3 cellular contexts compared by ENCODE assay signal in the genomic region with DNA sequence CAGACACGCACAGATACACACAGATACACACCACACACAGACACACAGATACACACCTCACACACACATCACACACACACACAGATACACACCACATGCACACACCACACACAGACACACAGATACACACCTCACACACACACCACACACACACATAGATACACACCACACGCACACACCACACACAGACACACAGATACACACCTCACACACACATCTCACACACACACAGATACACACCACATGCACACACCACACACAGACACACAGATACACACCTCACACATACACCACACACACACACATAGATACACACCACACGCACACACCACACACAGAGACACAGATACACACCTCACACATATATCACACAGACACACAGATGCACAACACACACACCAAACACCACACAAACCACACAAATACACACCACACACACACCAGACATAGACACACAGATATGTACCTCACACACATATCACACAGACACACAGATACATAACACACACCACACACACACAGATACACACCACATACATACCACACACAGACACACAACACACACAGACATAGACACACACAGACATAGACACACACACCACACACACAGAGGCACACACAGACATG.
TF ChIP-seq lines count a peak whose summit lies in the region.

No MANE protein-coding gene starts in this region.

TF ChIP-seq in HEK293, 187 proteins besides CTCF, POLR2A, EP300 and RAD21 (continues in another document):
- TF ChIP-seq KLF7 (tag by site-specific recombination; IDR thresholded peaks at IDR 0.05; ENCODE audit: borderline replicate concordance) (no peak), ZNF76 (tag by site-specific recombination; IDR thresholded peaks at IDR 0.05; ENCODE audit: borderline replicate concordance, low read depth) (0 out of 2 replicates have a peak, but pooled peaks have one; percentile 17), ZBTB48 (tag by site-specific recombination; IDR thresholded peaks at IDR 0.05) (no peak), ZBTB7A (tag by site-specific recombination; IDR thresholded peaks at IDR 0.05; ENCODE audit: low read depth) (no peak), ZSCAN4 (tag by site-specific recombination; IDR thresholded peaks at IDR 0.05) (peak; percentile 70), ZNF157 (tag by site-specific recombination; IDR thresholded peaks at IDR 0.05) (peak; percentile 47; the same call in 1 of the 2 replicates), ZNF707 (tag by site-specific recombination; IDR thresholded peaks at IDR 0.05) (0 out of 2 replicates have a peak, but pooled peaks have one; percentile 19), EGR2 (tag by site-specific recombination; IDR thresholded peaks at IDR 0.05; ENCODE audit: low read depth) (no peak), SP3 (tag by site-specific recombination; IDR thresholded peaks at IDR 0.05) (no peak), ZNF10 (tag by site-specific recombination; IDR thresholded peaks at IDR 0.05) (no peak), ZNF302 (tag by site-specific recombination; IDR thresholded peaks at IDR 0.05; ENCODE audit: low read depth) (no peak), KLF1 (tag by site-specific recombination; IDR thresholded peaks at IDR 0.05) (0 out of 2 replicates have a peak, but pooled peaks have one; percentile 15), ZNF16 (tag by site-specific recombination; IDR thresholded peaks at IDR 0.05; ENCODE audit: low read depth) (no peak), SP2 (tag by site-specific recombination; IDR thresholded peaks at IDR 0.05) (no peak; the same call in 1 of the 2 replicates), ZNF404 (tag by site-specific recombination; IDR thresholded peaks at IDR 0.05) (no peak)
- TF ChIP-seq, protein P1, sequence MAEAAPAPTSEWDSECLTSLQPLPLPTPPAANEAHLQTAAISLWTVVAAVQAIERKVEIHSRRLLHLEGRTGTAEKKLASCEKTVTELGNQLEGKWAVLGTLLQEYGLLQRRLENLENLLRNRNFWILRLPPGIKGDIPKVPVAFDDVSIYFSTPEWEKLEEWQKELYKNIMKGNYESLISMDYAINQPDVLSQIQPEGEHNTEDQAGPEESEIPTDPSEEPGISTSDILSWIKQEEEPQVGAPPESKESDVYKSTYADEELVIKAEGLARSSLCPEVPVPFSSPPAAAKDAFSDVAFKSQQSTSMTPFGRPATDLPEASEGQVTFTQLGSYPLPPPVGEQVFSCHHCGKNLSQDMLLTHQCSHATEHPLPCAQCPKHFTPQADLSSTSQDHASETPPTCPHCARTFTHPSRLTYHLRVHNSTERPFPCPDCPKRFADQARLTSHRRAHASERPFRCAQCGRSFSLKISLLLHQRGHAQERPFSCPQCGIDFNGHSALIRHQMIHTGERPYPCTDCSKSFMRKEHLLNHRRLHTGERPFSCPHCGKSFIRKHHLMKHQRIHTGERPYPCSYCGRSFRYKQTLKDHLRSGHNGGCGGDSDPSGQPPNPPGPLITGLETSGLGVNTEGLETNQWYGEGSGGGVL (tag by site-specific recombination; IDR thresholded peaks at IDR 0.05), result no peak; the same call in 1 of the 2 replicates
- TF ChIP-seq, protein P2, sequence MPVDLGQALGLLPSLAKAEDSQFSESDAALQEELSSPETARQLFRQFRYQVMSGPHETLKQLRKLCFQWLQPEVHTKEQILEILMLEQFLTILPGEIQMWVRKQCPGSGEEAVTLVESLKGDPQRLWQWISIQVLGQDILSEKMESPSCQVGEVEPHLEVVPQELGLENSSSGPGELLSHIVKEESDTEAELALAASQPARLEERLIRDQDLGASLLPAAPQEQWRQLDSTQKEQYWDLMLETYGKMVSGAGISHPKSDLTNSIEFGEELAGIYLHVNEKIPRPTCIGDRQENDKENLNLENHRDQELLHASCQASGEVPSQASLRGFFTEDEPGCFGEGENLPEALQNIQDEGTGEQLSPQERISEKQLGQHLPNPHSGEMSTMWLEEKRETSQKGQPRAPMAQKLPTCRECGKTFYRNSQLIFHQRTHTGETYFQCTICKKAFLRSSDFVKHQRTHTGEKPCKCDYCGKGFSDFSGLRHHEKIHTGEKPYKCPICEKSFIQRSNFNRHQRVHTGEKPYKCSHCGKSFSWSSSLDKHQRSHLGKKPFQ (tag by site-specific recombination; IDR thresholded peaks at IDR 0.05), result peak; percentile 99

TF ChIP-seq in K562, 482 proteins besides CTCF, POLR2A, EP300 and RAD21:
- TF ChIP-seq HNRNPUL1 (IDR thresholded peaks at IDR 0.05; ENCODE audit: low read length) (no peak), KDM5B (IDR thresholded peaks at IDR 0.05; ENCODE audit: insufficient replicate concordance, low read depth, low read length) (no peak), PHF20 (IDR thresholded peaks at IDR 0.05; ENCODE audit: partially characterized antibody) (peak; percentile 35), ADNP (tag; IDR thresholded peaks at IDR 0.05) (0 out of 2 replicates have a peak, but pooled peaks have one; percentile 18), CBX1 (IDR thresholded peaks at IDR 0.05; ENCODE audit: low read depth) (0 out of 2 replicates have a peak, but pooled peaks have one; percentile 50), ETV6 (IDR thresholded peaks at IDR 0.05; ENCODE audit: borderline replicate concordance in 1 of 2, low read depth in 2 of 2, low read length in 1 of 2) (no peak), ETV6 (CRISPR knock-in tag; IDR thresholded peaks at IDR 0.05; ENCODE audit: borderline replicate concordance) (no peak), MEF2D (tag; conservative IDR thresholded peaks at IDR 0.05; ENCODE audit: low read depth) (no peak), ZKSCAN8 (CRISPR knock-in tag; IDR thresholded peaks at IDR 0.05) (no peak), OTX1 (CRISPR knock-in tag; IDR thresholded peaks at IDR 0.05) (0 out of 2 replicates have a peak, but pooled peaks have one; percentile 5)
- TF ChIP-seq, protein P3, sequence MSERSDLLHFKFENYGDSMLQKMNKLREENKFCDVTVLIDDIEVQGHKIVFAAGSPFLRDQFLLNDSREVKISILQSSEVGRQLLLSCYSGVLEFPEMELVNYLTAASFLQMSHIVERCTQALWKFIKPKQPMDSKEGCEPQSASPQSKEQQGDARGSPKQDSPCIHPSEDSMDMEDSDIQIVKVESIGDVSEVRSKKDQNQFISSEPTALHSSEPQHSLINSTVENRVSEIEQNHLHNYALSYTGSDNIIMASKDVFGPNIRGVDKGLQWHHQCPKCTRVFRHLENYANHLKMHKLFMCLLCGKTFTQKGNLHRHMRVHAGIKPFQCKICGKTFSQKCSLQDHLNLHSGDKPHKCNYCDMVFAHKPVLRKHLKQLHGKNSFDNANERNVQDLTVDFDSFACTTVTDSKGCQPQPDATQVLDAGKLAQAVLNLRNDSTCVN (CRISPR knock-in tag; IDR thresholded peaks at IDR 0.05), result peak; percentile 54; the same call in 1 of the 2 replicates
TF ChIP-seq in K562: peak in this region for 5.

TF ChIP-seq in liver, 16 proteins besides CTCF, POLR2A, EP300 and RAD21:
- TF ChIP-seq HNF4G (IDR thresholded peaks at IDR 0.05), result no peak
- TF ChIP-seq, protein P4, sequence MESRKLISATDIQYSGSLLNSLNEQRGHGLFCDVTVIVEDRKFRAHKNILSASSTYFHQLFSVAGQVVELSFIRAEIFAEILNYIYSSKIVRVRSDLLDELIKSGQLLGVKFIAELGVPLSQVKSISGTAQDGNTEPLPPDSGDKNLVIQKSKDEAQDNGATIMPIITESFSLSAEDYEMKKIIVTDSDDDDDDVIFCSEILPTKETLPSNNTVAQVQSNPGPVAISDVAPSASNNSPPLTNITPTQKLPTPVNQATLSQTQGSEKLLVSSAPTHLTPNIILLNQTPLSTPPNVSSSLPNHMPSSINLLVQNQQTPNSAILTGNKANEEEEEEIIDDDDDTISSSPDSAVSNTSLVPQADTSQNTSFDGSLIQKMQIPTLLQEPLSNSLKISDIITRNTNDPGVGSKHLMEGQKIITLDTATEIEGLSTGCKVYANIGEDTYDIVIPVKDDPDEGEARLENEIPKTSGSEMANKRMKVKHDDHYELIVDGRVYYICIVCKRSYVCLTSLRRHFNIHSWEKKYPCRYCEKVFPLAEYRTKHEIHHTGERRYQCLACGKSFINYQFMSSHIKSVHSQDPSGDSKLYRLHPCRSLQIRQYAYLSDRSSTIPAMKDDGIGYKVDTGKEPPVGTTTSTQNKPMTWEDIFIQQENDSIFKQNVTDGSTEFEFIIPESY (IDR thresholded peaks at IDR 0.05), result no peak
- TF ChIP-seq FOXA1 (IDR thresholded peaks at IDR 0.05), result no peak
- no peak for TF ChIP-seq MAX (IDR thresholded peaks at IDR 0.05)
- no peak for TF ChIP-seq YY1 (IDR thresholded peaks at IDR 0.05)
- TF ChIP-seq RXRA (IDR thresholded peaks at IDR 0.05), result no peak
- TF ChIP-seq, protein P5, sequence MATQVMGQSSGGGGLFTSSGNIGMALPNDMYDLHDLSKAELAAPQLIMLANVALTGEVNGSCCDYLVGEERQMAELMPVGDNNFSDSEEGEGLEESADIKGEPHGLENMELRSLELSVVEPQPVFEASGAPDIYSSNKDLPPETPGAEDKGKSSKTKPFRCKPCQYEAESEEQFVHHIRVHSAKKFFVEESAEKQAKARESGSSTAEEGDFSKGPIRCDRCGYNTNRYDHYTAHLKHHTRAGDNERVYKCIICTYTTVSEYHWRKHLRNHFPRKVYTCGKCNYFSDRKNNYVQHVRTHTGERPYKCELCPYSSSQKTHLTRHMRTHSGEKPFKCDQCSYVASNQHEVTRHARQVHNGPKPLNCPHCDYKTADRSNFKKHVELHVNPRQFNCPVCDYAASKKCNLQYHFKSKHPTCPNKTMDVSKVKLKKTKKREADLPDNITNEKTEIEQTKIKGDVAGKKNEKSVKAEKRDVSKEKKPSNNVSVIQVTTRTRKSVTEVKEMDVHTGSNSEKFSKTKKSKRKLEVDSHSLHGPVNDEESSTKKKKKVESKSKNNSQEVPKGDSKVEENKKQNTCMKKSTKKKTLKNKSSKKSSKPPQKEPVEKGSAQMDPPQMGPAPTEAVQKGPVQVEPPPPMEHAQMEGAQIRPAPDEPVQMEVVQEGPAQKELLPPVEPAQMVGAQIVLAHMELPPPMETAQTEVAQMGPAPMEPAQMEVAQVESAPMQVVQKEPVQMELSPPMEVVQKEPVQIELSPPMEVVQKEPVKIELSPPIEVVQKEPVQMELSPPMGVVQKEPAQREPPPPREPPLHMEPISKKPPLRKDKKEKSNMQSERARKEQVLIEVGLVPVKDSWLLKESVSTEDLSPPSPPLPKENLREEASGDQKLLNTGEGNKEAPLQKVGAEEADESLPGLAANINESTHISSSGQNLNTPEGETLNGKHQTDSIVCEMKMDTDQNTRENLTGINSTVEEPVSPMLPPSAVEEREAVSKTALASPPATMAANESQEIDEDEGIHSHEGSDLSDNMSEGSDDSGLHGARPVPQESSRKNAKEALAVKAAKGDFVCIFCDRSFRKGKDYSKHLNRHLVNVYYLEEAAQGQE (IDR thresholded peaks at IDR 0.05), result no peak
- no peak for TF ChIP-seq JUND (IDR thresholded peaks at IDR 0.05)
- TF ChIP-seq HNF4A (conservative IDR thresholded peaks at IDR 0.05), result no peak
- no peak for TF ChIP-seq GABPA (IDR thresholded peaks at IDR 0.05 in 1 of 2, conservative IDR thresholded peaks at IDR 0.05 in 1 of 2)
- no peak for TF ChIP-seq FOXA2 (IDR thresholded peaks at IDR 0.05)
- TF ChIP-seq EGR1 (IDR thresholded peaks at IDR 0.05; ENCODE audit: low read depth in 2 of 2), result no peak
